1 cellular context compared by ENCODE assay signal in genomic region chr13:31105020-31105800, GRCh38.
TF ChIP-seq lines count a peak whose summit lies in the region.

No MANE protein-coding gene starts in this region.

TF ChIP-seq in IMR-90, 13 proteins besides CTCF, POLR2A, EP300 and RAD21 (continued from another document):
- TF ChIP-seq NFE2L2 (IDR thresholded peaks at IDR 0.05; ENCODE audit: low read depth, low read length) (no peak), MAFK (IDR thresholded peaks at IDR 0.05; ENCODE audit: low read depth, low read length) (no peak), ELK1 (IDR thresholded peaks at IDR 0.05; ENCODE audit: borderline replicate concordance, low read depth, low read length) (no peak), SMC3 (IDR thresholded peaks at IDR 0.05; ENCODE audit: low read depth, low read length) (no peak)
TF ChIP-seq in IMR-90: peak in this region for 0.
